ENCODE assay signal across 14 cellular contexts in genomic region chr17:29791336-29791735, GRCh38.
DNase-seq lines count a peak whose midpoint lies in the region; ATAC-seq and TF ChIP-seq lines count a peak whose summit lies in the region.
"Had no signal": no experiment of that assay in that cellular context is flagged by ENCODE, and none has a peak within 500 bp of the region (broad histone marks: within the 10 kb centered on the region; RNA-seq: fewer than 3 reads in every experiment).

No MANE protein-coding gene starts in this region.

- no peaks in the 10 kb centered on the region for H4K20me1 ChIP-seq in mammary epithelial cell (ENCODE audit: insufficient read depth, low read length)
- H4K20me1 ChIP-seq: BLaER1 treated with 17β-estradiol and CSF1 and Interleukin-3, amounts not matched to agents 10 nM and 100 nM had no signal

- peak overlapping the region; percentile 25 for H3K27ac Mint-ChIP-seq in stimulated activated naive B cell treated with anti-CD40 and anti-IgM and Interleukin-4, amounts not matched to agents 10 μg/mL and 1 μg/mL and 100 μg/mL, for 72 hours
- H3K27ac Mint-ChIP-seq: B cell had no signal

- no peaks in the 10 kb centered on the region for H3K79me2 ChIP-seq in mammary epithelial cell (ENCODE audit: insufficient read depth, low read length)

- no peak for ATAC-seq in stimulated activated naive B cell treated with anti-CD40 and anti-IgM and Interleukin-4, amounts not matched to agents 10 μg/mL and 1 μg/mL and 100 μg/mL, for 72 hours (replicated peaks)
- no peak for ATAC-seq in mucosa of descending colon

- dilution Hi-C loops in mammary epithelial cell (cut with HindIII; ENCODE audit: low sequenced_read_pairs) = no loop called here

- peaks cover 5 to 6% of the 10 kb centered on the region in 2 donors for H3K4me1 Mint-ChIP-seq in stimulated activated naive B cell treated with anti-CD40 and anti-IgM and Interleukin-4, amounts not matched to agents 10 μg/mL and 1 μg/mL and 100 μg/mL, for 72 hours

- no peak for TF ChIP-seq CTCF in mammary epithelial cell (conservative IDR thresholded peaks at IDR 0.05 in 1 of 2, IDR thresholded peaks at IDR 0.05 in 1 of 2; ENCODE audit: extremely low read depth in 1 of 2, insufficient read depth in 1 of 2, low read depth in 1 of 2, low read length in 2 of 2)
- TF ChIP-seq CTCF in breast epithelium (IDR thresholded peaks at IDR 0.05) = no peak
- no peak for TF ChIP-seq CTCF in mucosa of descending colon (IDR thresholded peaks at IDR 0.05)

- intact Hi-C loops in mammary epithelial cell (cut with micrococcal nuclease) (no loop called here), breast epithelium (cut with DNase I; ENCODE audit: low total_unique reads) (no loop called here), posterior vena cava (cut with DNase I) (no loop called here), mucosa of descending colon (cut with DNase I, micrococcal nuclease) (no loop called here)

- H3K9me3 ChIP-seq in mammary epithelial cell (replicated peaks; ENCODE audit: insufficient read depth, low read length) (no peaks in the 10 kb centered on the region), breast epithelium (no peaks in the 10 kb centered on the region), mucosa of descending colon (no peaks in the 10 kb centered on the region)
- H3K9me3 ChIP-seq: BLaER1 treated with 17β-estradiol and CSF1 and Interleukin-3, amounts not matched to agents 10 nM and 100 nM; Caco-2; HAP-1 had no signal

- H3K27me3 ChIP-seq in mammary epithelial cell (ENCODE audit: insufficient read depth, low read length) = no peaks in the 10 kb centered on the region
- no peaks in the 10 kb centered on the region for H3K27me3 ChIP-seq in breast epithelium
- H3K27me3 ChIP-seq: BLaER1 treated with 17β-estradiol and CSF1 and Interleukin-3, amounts not matched to agents 10 nM and 100 nM had no signal

- in situ Hi-C loops in mammary epithelial cell (cut with MboI; ENCODE audit: low sequenced_read_pairs in 2 of 2) = no loop called here

- CTCF ChIA-PET in mammary epithelial cell (lab: Charles Lee; ENCODE audit: low non-redundant PET) = no interaction called here

- H3K4me1 ChIP-seq in mammary epithelial cell (ENCODE audit: insufficient read depth, low read length) (peaks cover 13% of the 10 kb centered on the region), breast epithelium (no peaks in the 10 kb centered on the region), mucosa of descending colon (ENCODE audit: low read depth) (no peaks in the 10 kb centered on the region)
- H3K4me1 ChIP-seq: Caco-2 had no signal

- DNase-seq in mammary epithelial cell (peak; percentile 77), breast epithelium (ENCODE audit: low spot score in 2 of 2) (no peak), epithelial cell of prostate (ENCODE audit: low read depth, low spot score) (no peak), posterior vena cava (ENCODE audit: low spot score) (no peak), mucosa of descending colon (no peak), kidney tubule cell (ENCODE audit: low spot score) (no peak)
- DNase-seq in stimulated activated naive B cell treated with anti-CD40 and anti-IgM and Interleukin-4, amounts not matched to agents 10 μg/mL and 1 μg/mL and 100 μg/mL, for 72 hours = no peak
- DNase-seq: 8988T; Caco-2; CD4-positive, CD25-positive, alpha-beta regulatory T cell; GM23248 had no signal

- no peaks in the 10 kb centered on the region for H3K36me3 ChIP-seq in mammary epithelial cell (ENCODE audit: insufficient read depth, low read length)
- H3K36me3 ChIP-seq in breast epithelium = no peaks in the 10 kb centered on the region
- no peaks in the 10 kb centered on the region for H3K36me3 ChIP-seq in mucosa of descending colon (ENCODE audit: low read depth)
- H3K36me3 ChIP-seq: HAP-1 had no signal

- H3K36me3 Mint-ChIP-seq in stimulated activated naive B cell treated with anti-CD40 and anti-IgM and Interleukin-4, amounts not matched to agents 10 μg/mL and 1 μg/mL and 100 μg/mL, for 72 hours = peaks cover 13 to 31% of the 10 kb centered on the region in 2 donors

- TF ChIP-seq POLR2A in breast epithelium (IDR thresholded peaks at IDR 0.05) = no peak

- H3K27me3 Mint-ChIP-seq in stimulated activated naive B cell treated with anti-CD40 and anti-IgM and Interleukin-4, amounts not matched to agents 10 μg/mL and 1 μg/mL and 100 μg/mL, for 72 hours = no peaks in the 10 kb centered on the region
- H3K27me3 Mint-ChIP-seq: B cell; CD4-positive, CD25-positive, alpha-beta regulatory T cell had no signal

- WGBS in mammary epithelial cell (ENCODE audit: low coverage, missing lambda C conversion rate) = 86% methylated on average over 3 of the region's 3 CpGs

- no TSS peak for BruUV-seq in mammary epithelial cell (replicated peaks; lab: Mats Ljungman, UMichigan)

- no peak overlapping the region for H3K27ac ChIP-seq in mammary epithelial cell (ENCODE audit: insufficient read depth, low read depth, low read length)
- H3K27ac ChIP-seq in breast epithelium = no peak overlapping the region
- H3K27ac ChIP-seq in epithelial cell of prostate = peak overlapping the region; percentile 5
- H3K27ac ChIP-seq: BLaER1 treated with 17β-estradiol and CSF1 and Interleukin-3, amounts not matched to agents 10 nM and 100 nM; GM23248 had no signal

- H3K4me2 ChIP-seq in mammary epithelial cell (ENCODE audit: insufficient read depth, low read depth, low read length) = no peak overlapping the region

- H3K4me3 Mint-ChIP-seq in stimulated activated naive B cell treated with anti-CD40 and anti-IgM and Interleukin-4, amounts not matched to agents 10 μg/mL and 1 μg/mL and 100 μg/mL, for 72 hours = no peak overlapping the region
- H3K4me3 Mint-ChIP-seq: B cell; CD4-positive, CD25-positive, alpha-beta regulatory T cell had no signal

- H3K9ac ChIP-seq in mammary epithelial cell (ENCODE audit: insufficient read depth, low read length) = no peak overlapping the region
- H3K9ac ChIP-seq: BLaER1 treated with 17β-estradiol and CSF1 and Interleukin-3, amounts not matched to agents 10 nM and 100 nM; GM23248 had no signal

- no peak overlapping the region for H3K4me3 ChIP-seq in mammary epithelial cell (replicated peaks in 1 of 3; ENCODE audit: insufficient read depth in 1 of 3, low read depth in 2 of 3, low read length in 3 of 3)
- H3K4me3 ChIP-seq in breast epithelium = no peak overlapping the region
- no peak overlapping the region for H3K4me3 ChIP-seq in mucosa of descending colon
- H3K4me3 ChIP-seq: BLaER1 treated with 17β-estradiol and CSF1 and Interleukin-3, amounts not matched to agents 10 nM and 100 nM; GM23248; HAP-1 had no signal

- H2AFZ ChIP-seq in mammary epithelial cell (ENCODE audit: low read depth, low read length) = no peak overlapping the region
- H2AFZ ChIP-seq: GM23248 had no signal

- H3K9me3 Mint-ChIP-seq in stimulated activated naive B cell treated with anti-CD40 and anti-IgM and Interleukin-4, amounts not matched to agents 10 μg/mL and 1 μg/mL and 100 μg/mL, for 72 hours = no peaks in the 10 kb centered on the region
- H3K9me3 Mint-ChIP-seq: CD4-positive, CD25-positive, alpha-beta regulatory T cell had no signal
